8 cellular contexts compared by ENCODE assay signal in genomic region chr17:10844667-10845387, GRCh38. TPM values are rescaled to one million over a fixed set of nuclear protein-coding genes. Genes with fewer than 3 reads are reported as not detected.
DNase-seq lines count a peak whose midpoint lies in the region; ATAC-seq, FAIRE-seq and TF ChIP-seq lines count a peak whose summit lies in the region.

No MANE protein-coding gene starts in this region.

- CTCF ChIA-PET in A549 (lab: Yijun Ruan, JAX), result interaction anchor here (0.6 to 7.9 kb wide), 61 partner anchors 8 to 1148 kb away, joined by 3 to 127 read pairs (median 4); partner anchors contain the start of gene TMEM220

- peak overlapping the region; percentile 65 to 90 for H3K9ac ChIP-seq in mucosa of rectum (ENCODE audit: low read depth in 1 of 2, low read length in 2 of 2)

- 7% methylated on average over 27 of the region's 27 CpGs for WGBS in A549 (ENCODE audit: missing lambda C conversion rate)

- DNase-seq in A549 (ENCODE audit: low read depth in 1 of 2, low spot score in 1 of 2), result peak; percentile 82 to 86
- peak; percentile 40 for DNase-seq in NOMO-1 treated with DMSO at 0.1 percent for 48 hours (lab: John Stamatoyannopoulos, UW; ENCODE audit: unreplicated experiment)
- peak; percentile 60 for DNase-seq in activated T-cell treated with anti-CD3 and anti-CD28 coated beads for 24 hours (ENCODE audit: low read depth)
- peak; percentile 3 for DNase-seq in epithelial cell of proximal tubule (ENCODE audit: low read depth)
- peak; percentile 31 to 55 for DNase-seq in stimulated activated CD8-positive, alpha-beta memory T cell treated with anti-CD3 and anti-CD28 coated beads, Interleukin-2, amount 100 ng/mL, for 48 hours (ENCODE audit: low read depth in 2 of 2)

- ATAC-seq in A549 (peak; percentile 91 to 98), GM18502 (IDR thresholded peaks at IDR 0.05; ENCODE audit: poor library complexity, unreplicated experiment) (peak; percentile 83), HG03095 (IDR thresholded peaks at IDR 0.05; ENCODE audit: unreplicated experiment) (peak; percentile 80)

- H3K4me2 ChIP-seq in A549, result peak overlapping the region; percentile 80

- TF ChIP-seq CTCF in A549 (IDR thresholded peaks at IDR 0.05) (peak; percentile 97), epithelial cell of proximal tubule (conservative IDR thresholded peaks at IDR 0.05; ENCODE audit: low read depth, low read length) (peak; percentile 89)

- H3K36me3 ChIP-seq in mucosa of rectum (ENCODE audit: control insufficient read depth in 2 of 2, insufficient read depth in 2 of 2, low read length in 2 of 2), result peaks cover 0 to 4% of the 10 kb centered on the region in 2 donors

- TF ChIP-seq EP300 in A549 (IDR thresholded peaks at IDR 0.05), result no peak

- H3K4me3 ChIP-seq in A549 (peak overlapping the region; percentile 38), epithelial cell of proximal tubule (ENCODE audit: low read depth, low read length) (peak overlapping the region; percentile 59), mucosa of rectum (ENCODE audit: low read length in 2 of 2) (peak overlapping the region; percentile 80 to 89)

- TF ChIP-seq RAD21 in A549 (conservative IDR thresholded peaks at IDR 0.05 in 1 of 2, IDR thresholded peaks at IDR 0.05 in 1 of 2), result peak; percentile 90 to 93

- TF ChIP-seq POLR2A in A549 (IDR thresholded peaks at IDR 0.05; ENCODE audit: low read length), result no peak

- POLR2A ChIA-PET in A549 (lab: Yijun Ruan, JAX), result no interaction called here

- H3K27me3 ChIP-seq in mucosa of rectum (ENCODE audit: control insufficient read depth in 2 of 2, insufficient read depth in 2 of 2, low read length in 2 of 2), result no peaks in the 10 kb centered on the region

- H3K9me3 ChIP-seq in A549 (no peaks in the 10 kb centered on the region), mucosa of rectum (ENCODE audit: control insufficient read depth in 2 of 2, low read length in 2 of 2) (no peaks in the 10 kb centered on the region)

- FAIRE-seq in A549 (lab: Jason Lieb, UNC), result peak; percentile 82

- H3K27ac ChIP-seq in A549, result peak overlapping the region; percentile 34 to 77
- H3K27ac ChIP-seq in mucosa of rectum (ENCODE audit: low read depth in 2 of 2, low read length in 2 of 2), result peak overlapping the region; percentile 94 to 95

- no peaks in the 10 kb centered on the region for H3K4me1 ChIP-seq in A549
- peaks cover 10 to 17% of the 10 kb centered on the region in 2 donors for H3K4me1 ChIP-seq in mucosa of rectum (ENCODE audit: control insufficient read depth in 2 of 2, insufficient read depth in 2 of 2, low read length in 2 of 2)

TF ChIP-seq in A549, 52 proteins besides CTCF, POLR2A, EP300 and RAD21:
- TF ChIP-seq MAX (IDR thresholded peaks at IDR 0.05) (0 out of 2 replicates have a peak, but pooled peaks have one; percentile 26), SMC3 (IDR thresholded peaks at IDR 0.05) (peak; percentile 94), FOSL2 (IDR thresholded peaks at IDR 0.05) (no peak), FOSL2 (CRISPR knock-in tag; IDR thresholded peaks at IDR 0.05) (no peak)

RNA-seq across cellular contexts. Expression of gene PIRT, which starts 6.9 kb away (rescaled TPM):
- polyA plus RNA-seq in A549 (2011; rRNA removed) (not detected in 2 replicates), A549 (2017; fragmentation: RNase III; extraction: RNeasy Plus Mini Kit Qiagen cat#74134 plus additional on column Dnase treatment) (not detected in 3 replicates)
- polyA plus RNA-seq in A549 (2012; cell fraction: cytosol; rRNA removed), result not detected in 2 replicates
- not detected in 2 replicates for polyA plus RNA-seq in A549 (2012; cell fraction: nucleus; rRNA removed)
- polyA minus RNA-seq in A549 (2011; rRNA and poly(A)+ RNA removed), result not detected in 2 replicates
- not detected in 2 replicates for total RNA-seq in epithelial cell of proximal tubule

RNA-seq across cellular contexts. Expression of gene TMEM238L, which starts 40.9 kb away (rescaled TPM):
- polyA plus RNA-seq in A549 (2011; rRNA removed) (not detected in 2 replicates), A549 (2017; fragmentation: RNase III; extraction: RNeasy Plus Mini Kit Qiagen cat#74134 plus additional on column Dnase treatment) (not detected in 3 replicates)
- not detected in 2 replicates for polyA plus RNA-seq in A549 (2012; cell fraction: cytosol; rRNA removed)
- not detected in 2 replicates for polyA plus RNA-seq in A549 (2012; cell fraction: nucleus; rRNA removed)
- polyA minus RNA-seq in A549 (2011; rRNA and poly(A)+ RNA removed), result not detected in 2 replicates
- total RNA-seq in epithelial cell of proximal tubule, result not detected in 2 replicates

Comparison
In these comparisons a context has a peak if more than half of its experiments do, and no peak if none do; other contexts are left out.
1. Peak in every context shown above with its lines: DNase-seq, ATAC-seq, H3K4me3 ChIP-seq and H3K27ac ChIP-seq.
2. DNase-seq: peak in every context shown above with its lines; median percentile 84 in A549; 60 in activated T-cell treated with anti-CD3 and anti-CD28 coated beads for 24 hours; 43 in stimulated activated CD8-positive, alpha-beta memory T cell treated with anti-CD3 and anti-CD28 coated beads, Interleukin-2, amount 100 ng/mL, for 48 hours; 40 in NOMO-1 treated with DMSO at 0.1 percent for 48 hours; 3 in epithelial cell of proximal tubule.